In genomic region chr17:16261049-16261448, GRCh38 we compare ENCODE assay signal across 26 cellular contexts.
"Had no signal": no experiment of that assay in that cellular context is flagged by ENCODE, and none has a peak within 500 bp of the region (broad histone marks: within the 10 kb centered on the region; RNA-seq: fewer than 3 reads in every experiment).

No MANE protein-coding gene starts in this region.

- H3K9me3 Mint-ChIP-seq: dendritic cell treated with granulocyte-macrophage colony-stimulating factor and Interleukin-4, amounts not matched to agents 40 ng/mL and 50 ng/mL, for 4 days; effector memory CD8-positive, alpha-beta T cell; endodermal cell; immature natural killer cell had no signal

- H3K9me3 ChIP-seq: colonic mucosa, esophagus squamous epithelium, gastroesophageal sphincter, heart left ventricle, left lung, lower lobe of right lung had no signal

- H3K4me3 ChIP-seq: colonic mucosa, esophagus squamous epithelium, gastroesophageal sphincter, heart left ventricle, hepatocyte, left lung, lower lobe of right lung had no signal

- H3K4me2 ChIP-seq: hepatocyte had no signal

- ATAC-seq: effector memory CD8-positive, alpha-beta T cell; esophagus mucosa; gastroesophageal sphincter; heart left ventricle; left lung; left ventricle myocardium superior; lower lobe of right lung had no signal

- H3K27me3 Mint-ChIP-seq: dendritic cell treated with granulocyte-macrophage colony-stimulating factor and Interleukin-4, amounts not matched to agents 40 ng/mL and 50 ng/mL, for 4 days; effector memory CD8-positive, alpha-beta T cell had no signal

- H3K27ac ChIP-seq: colonic mucosa, epithelial cell of prostate, esophagus squamous epithelium, gastroesophageal sphincter, heart left ventricle, hepatocyte, left lung, lower lobe of right lung had no signal

- H3K4me1 ChIP-seq: colonic mucosa had no signal

- H3K27ac Mint-ChIP-seq: dendritic cell treated with granulocyte-macrophage colony-stimulating factor and Interleukin-4, amounts not matched to agents 40 ng/mL and 50 ng/mL, for 4 days; effector memory CD8-positive, alpha-beta T cell; endodermal cell; immature natural killer cell had no signal

- FAIRE-seq: endometrium, kidney had no signal

- H3K27me3 ChIP-seq: colonic mucosa, esophagus squamous epithelium, gastroesophageal sphincter, heart left ventricle, hepatocyte, left lung had no signal

- H3K4me1 Mint-ChIP-seq: endodermal cell had no signal

- DNase-seq: colonic mucosa; cortex of kidney; effector CD8-positive, alpha-beta T cell; effector memory CD8-positive, alpha-beta T cell; endodermal cell; erythroblast; esophagus squamous epithelium; foreskin fibroblast; foreskin melanocyte; heart left ventricle; hypothalamus; immature natural killer cell; islet precursor cell; kidney; kidney glomerular epithelial cell; left lung; left ventricle myocardium superior; lower lobe of right lung; mesendoderm; midbrain had no signal

- H3K36me3 ChIP-seq: colonic mucosa, gastroesophageal sphincter, left lung, lower lobe of right lung had no signal

- H2AFZ ChIP-seq: hepatocyte had no signal

- H3K4me3 Mint-ChIP-seq: dendritic cell treated with granulocyte-macrophage colony-stimulating factor and Interleukin-4, amounts not matched to agents 40 ng/mL and 50 ng/mL, for 4 days; effector memory CD8-positive, alpha-beta T cell; endodermal cell; immature natural killer cell had no signal
